ENCODE assay signal across 25 cellular contexts in genomic region chr20:17062712-17063111, GRCh38.
"Had no signal": no experiment of that assay in that cellular context is flagged by ENCODE, and none has a peak within 500 bp of the region (broad histone marks: within the 10 kb centered on the region; RNA-seq: fewer than 3 reads in every experiment).

No MANE protein-coding gene starts in this region.

- H3K27ac ChIP-seq: colonic mucosa, epithelial cell of prostate, esophagus squamous epithelium, gastrocnemius medialis, heart right ventricle, left lung, lower lobe of right lung had no signal

- H3K27me3 ChIP-seq: colonic mucosa, esophagus squamous epithelium, gastrocnemius medialis, heart right ventricle, left lung had no signal

- H3K4me1 ChIP-seq: colonic mucosa, esophagus squamous epithelium, gastrocnemius medialis, heart right ventricle, left lung, lower lobe of right lung had no signal

- H3K4me3 ChIP-seq: colonic mucosa, esophagus squamous epithelium, gastrocnemius medialis, heart right ventricle, left lung, lower lobe of right lung had no signal

- ATAC-seq: effector memory CD8-positive, alpha-beta T cell; esophagus mucosa; gastrocnemius medialis; heart right ventricle; left cardiac atrium; left lung; left ventricle myocardium superior; lower lobe of right lung; naive thymus-derived CD4-positive, alpha-beta T cell had no signal

- H3K9me3 ChIP-seq: colonic mucosa, gastrocnemius medialis had no signal

- FAIRE-seq: endometrium, islet of Langerhans, keratinocyte had no signal

- DNase-seq: colonic mucosa; cortex of kidney; effector CD8-positive, alpha-beta T cell; effector memory CD8-positive, alpha-beta T cell; endodermal cell; erythroblast; esophagus squamous epithelium; foreskin fibroblast; foreskin melanocyte; gastrocnemius medialis; glutamatergic neuron; head of caudate nucleus; heart right ventricle; hippocampal formation; left cardiac atrium; left lung; left ventricle myocardium superior; lower lobe of right lung; mesenchymal stem cell; naive thymus-derived CD4-positive, alpha-beta T cell had no signal

- H3K36me3 ChIP-seq: colonic mucosa, esophagus squamous epithelium, gastrocnemius medialis, heart right ventricle, left lung, lower lobe of right lung had no signal
